Comparison of ENCODE assay signal across 8 cellular contexts in genomic region chr3:143001034-143001368, GRCh38. TPM values are rescaled to one million over a fixed set of nuclear protein-coding genes. Genes with fewer than 3 reads are reported as not detected.
A peak's percentile ranks its signal among the peaks of the same experiment; 100 is the strongest.
DNase-seq lines count a peak whose midpoint lies in the region; ATAC-seq and TF ChIP-seq lines count a peak whose summit lies in the region.

No MANE protein-coding gene starts in this region.

- CTCF ChIA-PET in WTC11 (lab: Charles Lee) = interaction anchor here (0.7 to 3.1 kb wide), 9 partner anchors 13 to 172 kb away, joined by 3 to 12 read pairs (median 4); no protein-coding TSS in a partner anchor

- no peak for DNase-seq in DND-41
- DNase-seq in WTC11 (ENCODE audit: low spot score) = no peak
- no peak for DNase-seq in foreskin keratinocyte
- DNase-seq in prostate gland (ENCODE audit: low spot score) = no peak
- DNase-seq in AG20443 (ENCODE audit: low spot score) = no peak
- DNase-seq in NCI-H128 (lab: John Stamatoyannopoulos, UW; ENCODE audit: unreplicated experiment) = no peak

- H3K4me3 ChIP-seq in DND-41 (ENCODE audit: low read depth in 1 of 2, low read length in 2 of 2) (peak overlapping the region; percentile 93 to 94), prostate gland (peak overlapping the region; percentile 80 to 94)

- under 1% methylated on average over 15 of the region's 15 CpGs for WGBS in prostate gland

- H3K9me3 Mint-ChIP-seq in WTC11 = no peaks in the 10 kb centered on the region

- peak overlapping the region; percentile 89 for H2AFZ ChIP-seq in DND-41 (ENCODE audit: low read depth, low read length)

- peak overlapping the region; percentile 96 for H3K4me3 Mint-ChIP-seq in WTC11

- H3K4me1 ChIP-seq in DND-41 (ENCODE audit: insufficient read depth, low read length) = peaks cover 37% of the 10 kb centered on the region
- peaks cover 15% of the 10 kb centered on the region for H3K4me1 ChIP-seq in foreskin keratinocyte
- no peaks in the 10 kb centered on the region for H3K4me1 ChIP-seq in prostate gland (replicated peaks)

- peaks cover 6% of the 10 kb centered on the region; the same call in 1 of the 2 replicates for H3K36me3 ChIP-seq in DND-41 (ENCODE audit: insufficient read depth, low read length)
- H3K36me3 ChIP-seq in prostate gland = no peaks in the 10 kb centered on the region

- no peaks in the 10 kb centered on the region for H3K9me3 ChIP-seq in DND-41 (ENCODE audit: insufficient read depth, low read length, severe bottlenecking)
- H3K9me3 ChIP-seq in prostate gland = no peaks in the 10 kb centered on the region

- H4K20me1 ChIP-seq in DND-41 (ENCODE audit: insufficient read depth, low read length) = peaks cover 32% of the 10 kb centered on the region; the same call in 1 of the 2 replicates

- H3K36me3 Mint-ChIP-seq in WTC11 = no peaks in the 10 kb centered on the region

- intact Hi-C loops in prostate gland (cut with DNase I) = loop anchor here (1.0 to 10.0 kb wide), 3 partner anchors 276 to 1566 kb away; partner anchors contain the start of genes ATR and TRPC1

- H3K9ac ChIP-seq in DND-41 (ENCODE audit: low read depth, low read length) = peak overlapping the region; percentile 90

- H3K79me2 ChIP-seq in DND-41 (ENCODE audit: insufficient read depth, low read length) = peaks cover 56% of the 10 kb centered on the region

- ATAC-seq in DND-41 (ENCODE audit: insufficient read depth, low read depth) (peak; percentile 69), GM19452 (IDR thresholded peaks at IDR 0.05; ENCODE audit: unreplicated experiment) (peak; percentile 75), HG03442 (IDR thresholded peaks at IDR 0.05; ENCODE audit: unreplicated experiment) (peak; percentile 69), WTC11 (peak; percentile 67), foreskin keratinocyte (no peak)

- H3K4me2 ChIP-seq in DND-41 (ENCODE audit: insufficient read depth, low read length) = peak overlapping the region; percentile 89

- H3K27ac ChIP-seq in DND-41 (ENCODE audit: low read length) (peak overlapping the region; percentile 92), foreskin keratinocyte (peak overlapping the region; percentile 85), prostate gland (peak overlapping the region; percentile 89 to 91)

- POLR2A ChIA-PET in WTC11 (lab: Charles Lee) = interaction anchor here (1.0 to 2.9 kb wide), 6 partner anchors 20 to 971 kb away, joined by 3 to 9 read pairs (median 4); partner anchors contain the start of genes ATR, CHST2 and DIPK2A

- TF ChIP-seq CTCF in DND-41 (IDR thresholded peaks at IDR 0.05; ENCODE audit: borderline replicate concordance, extremely low read depth, low read length, poor library complexity, severe bottlenecking) (no peak), WTC11 (IDR thresholded peaks at IDR 0.05) (no peak), foreskin keratinocyte (conservative IDR thresholded peaks at IDR 0.05) (no peak), prostate gland (IDR thresholded peaks at IDR 0.05) (no peak)

- H3K27me3 ChIP-seq in DND-41 (ENCODE audit: insufficient read depth, low read length, poor library complexity) (no peaks in the 10 kb centered on the region), foreskin keratinocyte (no peaks in the 10 kb centered on the region), prostate gland (replicated peaks; ENCODE audit: insufficient read depth) (no peaks in the 10 kb centered on the region)

- peak overlapping the region; percentile 98 for H3K27ac Mint-ChIP-seq in WTC11

- no peak for TF ChIP-seq POLR2A in prostate gland (IDR thresholded peaks at IDR 0.05)

- peaks cover 34% of the 10 kb centered on the region for H3K4me1 Mint-ChIP-seq in WTC11

- H3K27me3 Mint-ChIP-seq in WTC11 (ENCODE audit: low read depth) = no peaks in the 10 kb centered on the region

TF ChIP-seq in WTC11, 78 proteins besides CTCF, POLR2A, EP300 and RAD21:
- TF ChIP-seq, protein P1, sequence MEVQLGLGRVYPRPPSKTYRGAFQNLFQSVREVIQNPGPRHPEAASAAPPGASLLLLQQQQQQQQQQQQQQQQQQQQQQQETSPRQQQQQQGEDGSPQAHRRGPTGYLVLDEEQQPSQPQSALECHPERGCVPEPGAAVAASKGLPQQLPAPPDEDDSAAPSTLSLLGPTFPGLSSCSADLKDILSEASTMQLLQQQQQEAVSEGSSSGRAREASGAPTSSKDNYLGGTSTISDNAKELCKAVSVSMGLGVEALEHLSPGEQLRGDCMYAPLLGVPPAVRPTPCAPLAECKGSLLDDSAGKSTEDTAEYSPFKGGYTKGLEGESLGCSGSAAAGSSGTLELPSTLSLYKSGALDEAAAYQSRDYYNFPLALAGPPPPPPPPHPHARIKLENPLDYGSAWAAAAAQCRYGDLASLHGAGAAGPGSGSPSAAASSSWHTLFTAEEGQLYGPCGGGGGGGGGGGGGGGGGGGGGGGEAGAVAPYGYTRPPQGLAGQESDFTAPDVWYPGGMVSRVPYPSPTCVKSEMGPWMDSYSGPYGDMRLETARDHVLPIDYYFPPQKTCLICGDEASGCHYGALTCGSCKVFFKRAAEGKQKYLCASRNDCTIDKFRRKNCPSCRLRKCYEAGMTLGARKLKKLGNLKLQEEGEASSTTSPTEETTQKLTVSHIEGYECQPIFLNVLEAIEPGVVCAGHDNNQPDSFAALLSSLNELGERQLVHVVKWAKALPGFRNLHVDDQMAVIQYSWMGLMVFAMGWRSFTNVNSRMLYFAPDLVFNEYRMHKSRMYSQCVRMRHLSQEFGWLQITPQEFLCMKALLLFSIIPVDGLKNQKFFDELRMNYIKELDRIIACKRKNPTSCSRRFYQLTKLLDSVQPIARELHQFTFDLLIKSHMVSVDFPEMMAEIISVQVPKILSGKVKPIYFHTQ (CRISPR knock-in tag; IDR thresholded peaks at IDR 0.05) = 0 out of 2 replicates have a peak, but pooled peaks have one; percentile 47
- TF ChIP-seq ZNF671 (CRISPR knock-in tag; IDR thresholded peaks at IDR 0.05) = peak; percentile 47; the same call in 1 of the 2 replicates
- no peak for TF ChIP-seq GRHL2 (CRISPR knock-in tag; IDR thresholded peaks at IDR 0.05; ENCODE audit: insufficient replicate concordance, severe bottlenecking)

RNA-seq across cellular contexts. Expression of gene U2SURP, which starts 0.4 kb away (rescaled TPM):
- 111 to 133 TPM (median 117 TPM) in 3 replicates for total RNA-seq in WTC11 (2021)
- total RNA-seq in foreskin keratinocyte = 98.4 and 98.5 TPM in 2 replicates
- polyA plus RNA-seq in foreskin keratinocyte = 27.5 and 35.2 TPM in 2 replicates
- 10 to 100 TPM; 38.3 to 59.4 TPM for total RNA-seq in prostate gland

RNA-seq across cellular contexts. Expression of gene PAQR9, which starts 37.5 kb away (rescaled TPM):
- total RNA-seq in WTC11 (2021) (2.0 to 2.5 TPM (median 2.4 TPM) in 3 replicates), foreskin keratinocyte (not detected in 2 replicates), prostate gland (1 to 10 TPM in 1 of 2 donors, not detected in 1; 6.2 TPM)
- not detected in 2 replicates for polyA plus RNA-seq in foreskin keratinocyte
